In genomic region chr1:51574796-51575195, GRCh38 we compare ENCODE assay signal across 19 cellular contexts. TPM values are rescaled to one million over a fixed set of nuclear protein-coding genes. Genes with fewer than 3 reads are reported as not detected.
DNase-seq lines count a peak whose midpoint lies in the region; ATAC-seq and TF ChIP-seq lines count a peak whose summit lies in the region.
"Had no signal": no experiment of that assay in that cellular context is flagged by ENCODE, and none has a peak within 500 bp of the region (broad histone marks: within the 10 kb centered on the region; RNA-seq: fewer than 3 reads in every experiment).

No MANE protein-coding gene starts in this region.

- H3K9ac ChIP-seq in BLaER1 treated with 17β-estradiol and CSF1 and Interleukin-3, amounts not matched to agents 10 nM and 100 nM: no peak overlapping the region; a peak in 1 of 22 replicates

- H3K27ac ChIP-seq in BLaER1 treated with 17β-estradiol and CSF1 and Interleukin-3, amounts not matched to agents 10 nM and 100 nM: peak overlapping the region in 10 of 11 experiments; percentile 49 to 77 (median 66); a peak in 16 of 22 replicates
- H3K27ac ChIP-seq in gastrocnemius medialis: no peak overlapping the region
- H3K27ac ChIP-seq: cardiac muscle cell, lower lobe of right lung, stomach, upper lobe of right lung had no signal

- intact Hi-C loops in gastrocnemius medialis (cut with DNase I; ENCODE audit: low total_unique reads): no loop called here

- DNase-seq in NB4 (ENCODE audit: low read depth) (peak; percentile 25), cerebellar cortex (ENCODE audit: low spot score) (peak; percentile 9), putamen (ENCODE audit: low spot score) (peak; percentile 76), dermis blood vessel endothelial cell (no peak), NCI-H1417 (lab: John Stamatoyannopoulos, UW) (no peak), gastrocnemius medialis (no peak)
- DNase-seq: activated CD4-positive, alpha-beta T cell treated with anti-CD3 and anti-CD28 coated beads for 48 hours; activated naive CD4-positive, alpha-beta T cell treated with anti-CD3 and anti-CD28 coated beads, Interleukin-2, amount 10 ng/mL, durations not matched to agents 7 days and 5 days; CD4-positive, CD25-positive, alpha-beta regulatory T cell; DMS 273 treated with DMSO at 0.1 percent for 48 hours; lower lobe of right lung; NCI-H1694; NCI-H510A treated with DMSO at 0.1 percent for 48 hours; NK-92 treated with Interleukin-12 subunit alpha and Interleukin-12 subunit beta, amount 100 ng/mL, for 24 hours; stomach; upper lobe of right lung had no signal

- ATAC-seq in HG02623 (IDR thresholded peaks at IDR 0.05; ENCODE audit: unreplicated experiment) (no peak), gastrocnemius medialis (no peak)
- ATAC-seq: lower lobe of right lung, upper lobe of right lung had no signal

- TF ChIP-seq CTCF in NB4 (IDR thresholded peaks at IDR 0.05; ENCODE audit: low read depth, low read length) (no peak), gastrocnemius medialis (IDR thresholded peaks at IDR 0.05 in 4 of 5, conservative IDR thresholded peaks at IDR 0.05 in 1 of 5) (no peak)

- H3K36me3 ChIP-seq in BLaER1 treated with 17β-estradiol and CSF1 and Interleukin-3, amounts not matched to agents 10 nM and 100 nM: no peaks in the 10 kb centered on the region
- H3K36me3 ChIP-seq in gastrocnemius medialis: no peaks in the 10 kb centered on the region
- H3K36me3 ChIP-seq: cardiac muscle cell, lower lobe of right lung, stomach, upper lobe of right lung had no signal

- H3K4me2 ChIP-seq in BLaER1 treated with 17β-estradiol and CSF1 and Interleukin-3, amounts not matched to agents 10 nM and 100 nM: peak overlapping the region; percentile 42 to 83 (median 62)

- peaks cover 0 to 19% (median 7%) of the 10 kb centered on the region in 11 experiments; a peak in 11 of 22 replicates for H3K9me3 ChIP-seq in BLaER1 treated with 17β-estradiol and CSF1 and Interleukin-3, amounts not matched to agents 10 nM and 100 nM (replicated peaks in 1 of 11)
- H3K9me3 ChIP-seq in gastrocnemius medialis: no peaks in the 10 kb centered on the region
- H3K9me3 ChIP-seq: lower lobe of right lung, stomach, upper lobe of right lung had no signal

- H4K20me1 ChIP-seq in BLaER1 treated with 17β-estradiol and CSF1 and Interleukin-3, amounts not matched to agents 10 nM and 100 nM: no peaks in the 10 kb centered on the region

- H3K4me1 ChIP-seq in BLaER1 treated with 17β-estradiol and CSF1 and Interleukin-3, amounts not matched to agents 10 nM and 100 nM: peaks cover 68 to 81% (median 71%) of the 10 kb centered on the region in 10 experiments
- peaks cover 25 to 28% of the 10 kb centered on the region in 2 donors for H3K4me1 ChIP-seq in gastrocnemius medialis

- no peak overlapping the region for H3K4me3 ChIP-seq in BLaER1 treated with 17β-estradiol and CSF1 and Interleukin-3, amounts not matched to agents 10 nM and 100 nM
- H3K4me3 ChIP-seq in NB4 (ENCODE audit: low read depth, low read length): no peak overlapping the region
- no peak overlapping the region for H3K4me3 ChIP-seq in gastrocnemius medialis
- H3K4me3 ChIP-seq: cardiac muscle cell, lower lobe of right lung, stomach, upper lobe of right lung had no signal

- no peak for TF ChIP-seq POLR2A in NB4 (IDR thresholded peaks at IDR 0.05; ENCODE audit: extremely low read depth, insufficient read length)
- TF ChIP-seq POLR2A in gastrocnemius medialis (IDR thresholded peaks at IDR 0.05): no peak

- no peaks in the 10 kb centered on the region for H3K27me3 ChIP-seq in BLaER1 treated with 17β-estradiol and CSF1 and Interleukin-3, amounts not matched to agents 10 nM and 100 nM
- H3K27me3 ChIP-seq in gastrocnemius medialis: no peaks in the 10 kb centered on the region
- H3K27me3 ChIP-seq: cardiac muscle cell, stomach, upper lobe of right lung had no signal

- in situ Hi-C loops in gastrocnemius medialis (cut with MboI; ENCODE audit: low sequenced_read_pairs in 4 of 4): no loop called here

RNA-seq across cellular contexts. Expression of gene OSBPL9, which starts 42.1 kb away (rescaled TPM):
- total RNA-seq in dermis blood vessel endothelial cell (96.1 and 120 TPM in 2 replicates), gastrocnemius medialis (100 to 1,000 TPM in 3 of 4 donors, 10 to 100 TPM in 1; 65.8 to 206 (median 136) TPM)

RNA-seq across cellular contexts. Expression of gene EPS15, which starts 55.7 kb away (rescaled TPM):
- 99.9 and 112 TPM in 2 replicates for total RNA-seq in dermis blood vessel endothelial cell
- total RNA-seq in gastrocnemius medialis: 100 to 1,000 TPM in 1 of 4 donors, 10 to 100 TPM in 3; 44.8 to 121 (median 71.0) TPM

Comparison
In these comparisons a context has a peak if more than half of its experiments do, and no peak if none do; other contexts are left out.
1. H3K27ac ChIP-seq: peak in BLaER1 treated with 17β-estradiol and CSF1 and Interleukin-3, amounts not matched to agents 10 nM and 100 nM (10 of 11); none in gastrocnemius medialis (0 of 4).
2. DNase-seq: peak in NB4 (single experiment), cerebellar cortex (single experiment) and putamen (single experiment); none in dermis blood vessel endothelial cell (single experiment), NCI-H1417 (0 of 3) and gastrocnemius medialis (0 of 2).